ENCODE assay signal across 1 cellular context in the genomic region with DNA sequence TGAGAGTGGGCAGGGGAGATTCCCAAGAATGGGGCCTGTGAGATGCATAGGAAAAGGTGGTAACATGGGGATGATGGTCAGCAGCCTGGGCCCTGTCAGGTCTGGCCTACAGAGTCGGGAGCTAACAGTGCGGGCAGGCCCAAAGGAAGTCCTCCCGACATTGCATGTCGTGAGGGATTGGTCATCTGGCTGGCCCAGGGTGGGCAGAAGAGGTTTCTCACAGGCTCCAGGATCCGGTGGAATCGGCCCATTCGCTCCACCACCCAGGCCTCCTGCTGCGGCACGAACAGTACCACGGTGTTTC.
TF ChIP-seq lines count a peak whose summit lies in the region.

No MANE protein-coding gene starts in this region.

TF ChIP-seq in WTC11, 78 proteins besides CTCF, POLR2A, EP300 and RAD21 (continued from another document):
- TF ChIP-seq, protein P1, sequence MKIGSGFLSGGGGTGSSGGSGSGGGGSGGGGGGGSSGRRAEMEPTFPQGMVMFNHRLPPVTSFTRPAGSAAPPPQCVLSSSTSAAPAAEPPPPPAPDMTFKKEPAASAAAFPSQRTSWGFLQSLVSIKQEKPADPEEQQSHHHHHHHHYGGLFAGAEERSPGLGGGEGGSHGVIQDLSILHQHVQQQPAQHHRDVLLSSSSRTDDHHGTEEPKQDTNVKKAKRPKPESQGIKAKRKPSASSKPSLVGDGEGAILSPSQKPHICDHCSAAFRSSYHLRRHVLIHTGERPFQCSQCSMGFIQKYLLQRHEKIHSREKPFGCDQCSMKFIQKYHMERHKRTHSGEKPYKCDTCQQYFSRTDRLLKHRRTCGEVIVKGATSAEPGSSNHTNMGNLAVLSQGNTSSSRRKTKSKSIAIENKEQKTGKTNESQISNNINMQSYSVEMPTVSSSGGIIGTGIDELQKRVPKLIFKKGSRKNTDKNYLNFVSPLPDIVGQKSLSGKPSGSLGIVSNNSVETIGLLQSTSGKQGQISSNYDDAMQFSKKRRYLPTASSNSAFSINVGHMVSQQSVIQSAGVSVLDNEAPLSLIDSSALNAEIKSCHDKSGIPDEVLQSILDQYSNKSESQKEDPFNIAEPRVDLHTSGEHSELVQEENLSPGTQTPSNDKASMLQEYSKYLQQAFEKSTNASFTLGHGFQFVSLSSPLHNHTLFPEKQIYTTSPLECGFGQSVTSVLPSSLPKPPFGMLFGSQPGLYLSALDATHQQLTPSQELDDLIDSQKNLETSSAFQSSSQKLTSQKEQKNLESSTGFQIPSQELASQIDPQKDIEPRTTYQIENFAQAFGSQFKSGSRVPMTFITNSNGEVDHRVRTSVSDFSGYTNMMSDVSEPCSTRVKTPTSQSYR (CRISPR knock-in tag; IDR thresholded peaks at IDR 0.05) = no peak
